ENCODE assay signal across 8 cellular contexts in genomic region chr17:40287159-40287493, GRCh38. TPM values are rescaled to one million over a fixed set of nuclear protein-coding genes. Genes with fewer than 3 reads are reported as not detected.
DNase-seq lines count a peak whose midpoint lies in the region; ATAC-seq, FAIRE-seq and TF ChIP-seq lines count a peak whose summit lies in the region.
"Had no signal": no experiment of that assay in that cellular context is flagged by ENCODE, and none has a peak within 500 bp of the region (broad histone marks: within the 10 kb centered on the region; RNA-seq: fewer than 3 reads in every experiment).

No MANE protein-coding gene starts in this region.

- TF ChIP-seq CTCF in OCI-LY1 (IDR thresholded peaks at IDR 0.05; ENCODE audit: low read length) (no peak), endothelial cell of umbilical vein (IDR thresholded peaks at IDR 0.05; ENCODE audit: extremely low read depth in 1 of 2, insufficient read depth in 1 of 2, low read depth in 1 of 2, low read length in 2 of 2) (no peak), retinal pigment epithelial cell (conservative IDR thresholded peaks at IDR 0.05; ENCODE audit: low read depth, low read length) (no peak)

- dilution Hi-C loops in endothelial cell of umbilical vein (cut with MboI; ENCODE audit: extremely low pct_ligation_motif_present, low sequenced_read_pairs) = no loop called here

- H3K4me3 ChIP-seq in OCI-LY1 (ENCODE audit: low read depth, low read length, poor library complexity, severe bottlenecking) (peak overlapping the region; percentile 44), endothelial cell of umbilical vein (replicated peaks in 1 of 3; ENCODE audit: insufficient read depth in 1 of 3, low read depth in 1 of 3, low read length in 3 of 3) (no peak overlapping the region), retinal pigment epithelial cell (ENCODE audit: low read length) (peak overlapping the region; percentile 24)

- POLR2A ChIA-PET in endothelial cell of umbilical vein (lab: Charles Lee) = no interaction called here

- H3K27ac ChIP-seq in OCI-LY1 (ENCODE audit: low read depth, low read length, poor library complexity, severe bottlenecking) (peak overlapping the region; percentile 9), endothelial cell of umbilical vein (ENCODE audit: insufficient read depth, low read depth, low read length) (no peak overlapping the region)

- H3K9ac ChIP-seq in OCI-LY1 (ENCODE audit: low read length) = peak overlapping the region; percentile 37; the same call in 1 of the 2 replicates
- H3K9ac ChIP-seq in endothelial cell of umbilical vein (replicated peaks; ENCODE audit: extremely low read depth, insufficient read depth, low read length) = no peak overlapping the region

- no peaks in the 10 kb centered on the region for H3K9me2 ChIP-seq in OCI-LY1 (ENCODE audit: low read depth, low read length)

- no peaks in the 10 kb centered on the region for H3K27me3 ChIP-seq in OCI-LY1 (ENCODE audit: insufficient read depth, low read length)
- no peaks in the 10 kb centered on the region for H3K27me3 ChIP-seq in endothelial cell of umbilical vein (ENCODE audit: control insufficient read depth in 2 of 2, insufficient read depth in 2 of 2, low read length in 2 of 2)

- peak; percentile 6 for ATAC-seq in GM19455 (IDR thresholded peaks at IDR 0.05; ENCODE audit: unreplicated experiment)

- H4K20me1 ChIP-seq in OCI-LY1 (ENCODE audit: insufficient read depth, low read length) (no peaks in the 10 kb centered on the region), endothelial cell of umbilical vein (replicated peaks; ENCODE audit: control insufficient read depth, extremely low read depth, insufficient read depth, low read length) (no peaks in the 10 kb centered on the region)

- no peaks in the 10 kb centered on the region for H3F3A ChIP-seq in OCI-LY1 (ENCODE audit: insufficient read depth, low read length)

- CTCF ChIA-PET in endothelial cell of umbilical vein (lab: Charles Lee) = no interaction called here

- H3K79me2 ChIP-seq in OCI-LY1 (ENCODE audit: insufficient read depth, low read length) (peaks cover 16% of the 10 kb centered on the region; the same call in 1 of the 2 replicates), endothelial cell of umbilical vein (ENCODE audit: control insufficient read depth, insufficient read depth, low read length) (peaks cover 19% of the 10 kb centered on the region)

- no peak for FAIRE-seq in endothelial cell of umbilical vein (lab: Jason Lieb, UNC)

- BruUV-seq in endothelial cell of umbilical vein (replicated peaks; lab: Mats Ljungman, UMichigan) = no TSS peak

- no peak for DNase-seq in endothelial cell of umbilical vein (ENCODE audit: low read depth, low spot score)
- no peak for DNase-seq in retinal pigment epithelial cell (ENCODE audit: low read depth)
- DNase-seq in NCI-H1436 treated with DMSO at 0.1 percent for 48 hours (lab: John Stamatoyannopoulos, UW) = no peak
- DNase-seq in DMS53 treated with DMSO at 0.1 percent for 48 hours (lab: John Stamatoyannopoulos, UW; ENCODE audit: unreplicated experiment) = no peak
- no peak for DNase-seq in putamen (ENCODE audit: low spot score)

- peaks cover 32% of the 10 kb centered on the region for H3K36me3 ChIP-seq in OCI-LY1 (ENCODE audit: insufficient read depth, low read length)
- peaks cover 0 to 5% of the 10 kb centered on the region in 2 experiments for H3K36me3 ChIP-seq in endothelial cell of umbilical vein (ENCODE audit: control insufficient read depth in 2 of 2, extremely low read depth in 1 of 2, insufficient read depth in 2 of 2, low read length in 2 of 2)

- TF ChIP-seq POLR2A in endothelial cell of umbilical vein (IDR thresholded peaks at IDR 0.05; ENCODE audit: low read depth, low read length) = no peak

- H3K4me1 ChIP-seq in OCI-LY1 (ENCODE audit: insufficient read depth, low read length, severe bottlenecking) = peaks cover 27% of the 10 kb centered on the region
- peaks cover 35% of the 10 kb centered on the region for H3K4me1 ChIP-seq in endothelial cell of umbilical vein (ENCODE audit: control insufficient read depth, extremely low read depth, insufficient read depth, low read length)

- H3K4me2 ChIP-seq in OCI-LY1 (ENCODE audit: low read length) (peak overlapping the region; percentile 61), endothelial cell of umbilical vein (ENCODE audit: insufficient read depth, low read length) (peak overlapping the region; percentile 34)

- H2AFZ ChIP-seq in OCI-LY1 (ENCODE audit: low read length) = no peak overlapping the region
- peak overlapping the region; percentile 68 for H2AFZ ChIP-seq in endothelial cell of umbilical vein (ENCODE audit: low read depth, low read length)

- no peaks in the 10 kb centered on the region for H3K9me3 ChIP-seq in OCI-LY1 (ENCODE audit: low read length)
- H3K9me3 ChIP-seq in endothelial cell of umbilical vein (replicated peaks; ENCODE audit: control insufficient read depth, insufficient read depth, low read length) = no peaks in the 10 kb centered on the region
- H3K9me3 ChIP-seq: mucosa of descending colon had no signal

- intact Hi-C loops in endothelial cell of umbilical vein (cut with micrococcal nuclease) = loop anchor here (1.0 to 10.0 kb wide), 2 partner anchors 68 to 272 kb away; partner anchors contain the start of genes CSF3 and WIPF2

- no peaks in the 10 kb centered on the region for H3K9me1 ChIP-seq in endothelial cell of umbilical vein (replicated peaks; ENCODE audit: control insufficient read depth, extremely low read depth, insufficient read depth, low read length)

TF ChIP-seq in endothelial cell of umbilical vein, 7 proteins besides CTCF, POLR2A, EP300 and RAD21:
- TF ChIP-seq MAX (IDR thresholded peaks at IDR 0.05; ENCODE audit: insufficient read depth, insufficient read length) = no peak
- no peak for TF ChIP-seq FOS (IDR thresholded peaks at IDR 0.05; ENCODE audit: borderline replicate concordance, insufficient read depth, low read length)
- no peak for TF ChIP-seq MYC (IDR thresholded peaks at IDR 0.05; ENCODE audit: low read depth, low read length)
- TF ChIP-seq EZH2 (IDR thresholded peaks at IDR 0.05; ENCODE audit: borderline replicate concordance, low read depth, low read length, severe bottlenecking) = no peak
- no peak for TF ChIP-seq POLR2AphosphoS5 (IDR thresholded peaks at IDR 0.05; ENCODE audit: insufficient read depth, low read depth, low read length)
- no peak for TF ChIP-seq GATA2 (IDR thresholded peaks at IDR 0.05; ENCODE audit: insufficient read depth, insufficient read length, low read depth, low read length)
- TF ChIP-seq JUN (IDR thresholded peaks at IDR 0.05; ENCODE audit: borderline replicate concordance, insufficient read depth, insufficient read length, low read depth) = no peak

RNA-seq across cellular contexts. Expression of gene CDC6, which starts 0.6 kb away (rescaled TPM):
- total RNA-seq in endothelial cell of umbilical vein = 49.9 and 55.2 TPM in 2 replicates
- polyA plus RNA-seq in endothelial cell of umbilical vein = 13.4 and 15.5 TPM in 2 replicates
- 25.1 and 29.1 TPM in 2 replicates for polyA plus RNA-seq in endothelial cell of umbilical vein (2011; cell fraction: cytosol; rRNA removed)
- polyA plus RNA-seq in endothelial cell of umbilical vein (2011; cell fraction: nucleus; rRNA removed) = 31.9 and 52.5 TPM in 2 replicates
- 18.0 and 33.6 TPM in 2 replicates for polyA plus RNA-seq in endothelial cell of umbilical vein (2012)
- 17.1 and 22.1 TPM in 2 replicates for polyA minus RNA-seq in endothelial cell of umbilical vein
- polyA minus RNA-seq in endothelial cell of umbilical vein (2011; cell fraction: cytosol; rRNA and poly(A)+ RNA removed) = 40.0 TPM
- 31.5 and 42.2 TPM in 2 replicates for polyA minus RNA-seq in endothelial cell of umbilical vein (2011; cell fraction: nucleus; rRNA and poly(A)+ RNA removed)

RNA-seq across cellular contexts. Expression of gene RARA, which starts 21.9 kb away (rescaled TPM):
- total RNA-seq in endothelial cell of umbilical vein = 37.8 and 43.4 TPM in 2 replicates
- polyA plus RNA-seq in endothelial cell of umbilical vein = 11.2 and 11.9 TPM in 2 replicates
- polyA plus RNA-seq in endothelial cell of umbilical vein (2011; cell fraction: cytosol; rRNA removed) = 11.3 and 13.6 TPM in 2 replicates
- polyA plus RNA-seq in endothelial cell of umbilical vein (2011; cell fraction: nucleus; rRNA removed) = 9.9 and 12.3 TPM in 2 replicates
- 27.6 and 34.9 TPM in 2 replicates for polyA plus RNA-seq in endothelial cell of umbilical vein (2012)
- polyA minus RNA-seq in endothelial cell of umbilical vein = 11.6 and 20.5 TPM in 2 replicates
- 6.7 TPM for polyA minus RNA-seq in endothelial cell of umbilical vein (2011; cell fraction: cytosol; rRNA and poly(A)+ RNA removed)
- 8.0 and 10.0 TPM in 2 replicates for polyA minus RNA-seq in endothelial cell of umbilical vein (2011; cell fraction: nucleus; rRNA and poly(A)+ RNA removed)

Comparison
In these comparisons a context has a peak if more than half of its experiments do, and no peak if none do; other contexts are left out.
1. H3K4me3 ChIP-seq: peak in OCI-LY1 (single experiment) and retinal pigment epithelial cell (single experiment); none in endothelial cell of umbilical vein (0 of 3).